Comparison of ENCODE assay signal across 8 cellular contexts in genomic region chr20:35954200-35954906, GRCh38. TPM values are rescaled to one million over a fixed set of nuclear protein-coding genes. Genes with fewer than 3 reads are reported as not detected.
A peak's percentile ranks its signal among the peaks of the same experiment; 100 is the strongest.
DNase-seq lines count a peak whose midpoint lies in the region; ATAC-seq and TF ChIP-seq lines count a peak whose summit lies in the region.

SCAND1 (minus strand) TSS chr20:35954502; CDS start chr20:35954284, 218 bp downstream.

- H3K36me3 Mint-ChIP-seq in activated naive CD4-positive, alpha-beta T cell treated with anti-CD3 and anti-CD28 coated beads, Interleukin-2, amount 50 U/mL, for 24 hours = peaks cover 1% of the 10 kb centered on the region

- ATAC-seq in HG02610 (IDR thresholded peaks at IDR 0.05; ENCODE audit: unreplicated experiment) = peak; percentile 91
- peak; percentile 93 for ATAC-seq in SK-N-SH treated with all-trans-retinoic acid at 6 μM for 48 hours

- H3K27ac Mint-ChIP-seq in activated naive CD4-positive, alpha-beta T cell treated with anti-CD3 and anti-CD28 coated beads, Interleukin-2, amount 50 U/mL, for 24 hours = peak within 1 kb of the TSS; percentile 100

- DNase-seq in NCI-H1092 (lab: John Stamatoyannopoulos, UW) (peak; percentile 93), globus pallidus (ENCODE audit: low spot score) (peak; percentile 97), occipital lobe (lab: John Stamatoyannopoulos, UW) (peak; percentile 94)

- TF ChIP-seq POLR2A in GM10847 (IDR thresholded peaks at IDR 0.05; ENCODE audit: extremely low read depth, insufficient read length) = peak; percentile 94

- peaks cover 18% of the 10 kb centered on the region for H3K4me1 Mint-ChIP-seq in activated naive CD4-positive, alpha-beta T cell treated with anti-CD3 and anti-CD28 coated beads, Interleukin-2, amount 50 U/mL, for 24 hours

- H3K4me3 Mint-ChIP-seq in activated naive CD4-positive, alpha-beta T cell treated with anti-CD3 and anti-CD28 coated beads, Interleukin-2, amount 50 U/mL, for 24 hours = peak within 1 kb of the TSS; percentile 99

- H3K27ac ChIP-seq in temporal lobe (ENCODE audit: low read depth, low read length) = peak within 1 kb of the TSS; percentile 88

- H3K27me3 Mint-ChIP-seq in activated naive CD4-positive, alpha-beta T cell treated with anti-CD3 and anti-CD28 coated beads, Interleukin-2, amount 50 U/mL, for 24 hours = no peaks in the 10 kb centered on the region

- H3K9me3 Mint-ChIP-seq in activated naive CD4-positive, alpha-beta T cell treated with anti-CD3 and anti-CD28 coated beads, Interleukin-2, amount 50 U/mL, for 24 hours = no peaks in the 10 kb centered on the region

TF ChIP-seq in SK-N-SH treated with all-trans-retinoic acid at 6 μM for 48 hours, 23 proteins besides CTCF, POLR2A, EP300 and RAD21:
- TF ChIP-seq OSR1 (CRISPR knock-in tag; IDR thresholded peaks at IDR 0.05) = no peak
- TF ChIP-seq ZFP3 (CRISPR knock-in tag; IDR thresholded peaks at IDR 0.05) = peak; percentile 24; the same call in 1 of the 2 replicates
- TF ChIP-seq RARB (CRISPR knock-in tag; IDR thresholded peaks at IDR 0.05) = no peak
- TF ChIP-seq ZNF565 (CRISPR knock-in tag; conservative IDR thresholded peaks at IDR 0.05; ENCODE audit: low read depth) = no peak
- TF ChIP-seq SNAI2 (CRISPR knock-in tag; IDR thresholded peaks at IDR 0.05) = no peak
- TF ChIP-seq TSHZ2 (CRISPR knock-in tag; IDR thresholded peaks at IDR 0.05) = no peak
- TF ChIP-seq ARNTL (CRISPR knock-in tag; IDR thresholded peaks at IDR 0.05; ENCODE audit: borderline replicate concordance, low read depth) = no peak
- no peak for TF ChIP-seq ZC3H10 (CRISPR knock-in tag; IDR thresholded peaks at IDR 0.05)
- no peak for TF ChIP-seq TCF4 (CRISPR knock-in tag; IDR thresholded peaks at IDR 0.05; ENCODE audit: borderline replicate concordance)
- no peak for TF ChIP-seq POU6F1 (CRISPR knock-in tag; IDR thresholded peaks at IDR 0.05; ENCODE audit: borderline replicate concordance, low read depth)
- peak; percentile 54; the same call in 1 of the 2 replicates for TF ChIP-seq PATZ1 (CRISPR knock-in tag; IDR thresholded peaks at IDR 0.05; ENCODE audit: borderline replicate concordance)
- TF ChIP-seq TOX (CRISPR knock-in tag; IDR thresholded peaks at IDR 0.05; ENCODE audit: borderline replicate concordance) = no peak
- TF ChIP-seq ZNF8 (CRISPR knock-in tag; IDR thresholded peaks at IDR 0.05) = no peak

RNA-seq across cellular contexts. Expression of gene SCAND1, which starts in this region (rescaled TPM):
- total RNA-seq in occipital lobe = 27.0 TPM
- 14.8 TPM for total RNA-seq in temporal lobe

Comparison
In these comparisons a context has a peak if more than half of its experiments do, and no peak if none do; other contexts are left out.
1. Peak in every context shown above with its lines: DNase-seq, ATAC-seq and H3K27ac ChIP-seq.